17 cellular contexts compared by ENCODE assay signal in genomic region chr6:144339859-144340452, GRCh38. TPM values are rescaled to one million over a fixed set of nuclear protein-coding genes. Genes with fewer than 3 reads are reported as not detected.
DNase-seq lines count a peak whose midpoint lies in the region; TF ChIP-seq lines count a peak whose summit lies in the region.
"Had no signal": no experiment of that assay in that cellular context is flagged by ENCODE, and none has a peak within 500 bp of the region (broad histone marks: within the 10 kb centered on the region; RNA-seq: fewer than 3 reads in every experiment).

No MANE protein-coding gene starts in this region.

- H3K36me3 Mint-ChIP-seq in Caco-2 (ENCODE audit: insufficient read depth, unreplicated experiment) (peaks cover 30% of the 10 kb centered on the region), mesothelial cell of epicardium (no peaks in the 10 kb centered on the region)

- POLR2A ChIA-PET in Caco-2 (lab: Charles Lee), result no interaction called here

- no peak overlapping the region for H3K4me3 Mint-ChIP-seq in Caco-2 (ENCODE audit: unreplicated experiment)
- H3K4me3 Mint-ChIP-seq in mesothelial cell of epicardium, result no peak overlapping the region
- H3K4me3 Mint-ChIP-seq: activated naive CD8-positive, alpha-beta T cell treated with anti-CD3 and anti-CD28 coated beads, Interleukin-2, amount 10 ng/mL, durations not matched to agents 7 days and 5 days; HFFc6; T-helper 2 cell treated with Interferon-gamma antibody and Interleukin-4, amounts not matched to agents 5 μg/mL and 100 μg/mL, for 36 hours had no signal

- H3K4me1 ChIP-seq in Caco-2, result peaks cover 62% of the 10 kb centered on the region
- H3K4me1 ChIP-seq in adrenal gland (replicated peaks in 1 of 2), result peaks cover 31 to 60% of the 10 kb centered on the region in 2 donors
- H3K4me1 ChIP-seq in thyroid gland, result peaks cover 81 to 94% of the 10 kb centered on the region in 2 donors

- H3K9me3 Mint-ChIP-seq in Caco-2 (ENCODE audit: unreplicated experiment), result no peaks in the 10 kb centered on the region
- H3K9me3 Mint-ChIP-seq in mesothelial cell of epicardium, result no peaks in the 10 kb centered on the region
- H3K9me3 Mint-ChIP-seq: activated naive CD8-positive, alpha-beta T cell treated with anti-CD3 and anti-CD28 coated beads, Interleukin-2, amount 10 ng/mL, durations not matched to agents 7 days and 5 days; HFFc6; T-helper 2 cell treated with Interferon-gamma antibody and Interleukin-4, amounts not matched to agents 5 μg/mL and 100 μg/mL, for 36 hours had no signal

- CTCF ChIA-PET in Caco-2 (lab: Charles Lee), result no interaction called here

- WGBS in adrenal gland, 4 donors, result 91 to 93% (median 92%) methylated on average over 12 of the region's 12 CpGs
- WGBS in thyroid gland, 2 donors, result 96 to 97% methylated on average over 12 of the region's 12 CpGs

- H3K27me3 Mint-ChIP-seq in Caco-2 (ENCODE audit: insufficient read depth, unreplicated experiment), result no peaks in the 10 kb centered on the region
- no peaks in the 10 kb centered on the region for H3K27me3 Mint-ChIP-seq in mesothelial cell of epicardium (ENCODE audit: low read depth)
- H3K27me3 Mint-ChIP-seq: activated naive CD8-positive, alpha-beta T cell treated with anti-CD3 and anti-CD28 coated beads, Interleukin-2, amount 10 ng/mL, durations not matched to agents 7 days and 5 days had no signal

- H3K27ac Mint-ChIP-seq in Caco-2 (ENCODE audit: unreplicated experiment) (peak overlapping the region; percentile 65), mesothelial cell of epicardium (peak overlapping the region; percentile 41)
- H3K27ac Mint-ChIP-seq: activated naive CD8-positive, alpha-beta T cell treated with anti-CD3 and anti-CD28 coated beads, Interleukin-2, amount 10 ng/mL, durations not matched to agents 7 days and 5 days; T-helper 2 cell treated with Interferon-gamma antibody and Interleukin-4, amounts not matched to agents 5 μg/mL and 100 μg/mL, for 36 hours had no signal

- H3K36me3 ChIP-seq in Caco-2 (ENCODE audit: control insufficient read depth, insufficient read depth, low read length) (no peaks in the 10 kb centered on the region), adrenal gland (replicated peaks in 1 of 2) (no peaks in the 10 kb centered on the region), thyroid gland (no peaks in the 10 kb centered on the region)

- intact Hi-C loops in Caco-2 (cut with micrococcal nuclease; ENCODE audit: unreplicated experiment), result loop anchor here (10.0 kb wide), 1 partner anchor 235 kb away; no protein-coding TSS in a partner anchor
- intact Hi-C loops in adrenal gland (cut with DNase I), result no loop called here
- intact Hi-C loops in thyroid gland (cut with DNase I), result loop anchor here (10.0 kb wide), 1 partner anchor 55 kb away; the partner anchor contains the start of gene UTRN

- H3K9me3 ChIP-seq in Caco-2 (no peaks in the 10 kb centered on the region), adrenal gland (replicated peaks in 1 of 3) (no peaks in the 10 kb centered on the region), thyroid gland (no peaks in the 10 kb centered on the region)

- H3K27ac ChIP-seq in adrenal gland (peak overlapping the region in 4 of 5 donors; percentile 41 to 75 (median 56)), thyroid gland (peak overlapping the region; percentile 13 to 61 (median 48))
- H3K27ac ChIP-seq: epithelial cell of prostate had no signal

- no peaks in the 10 kb centered on the region for H3K27me3 ChIP-seq in Caco-2 (replicated peaks; ENCODE audit: control insufficient read depth, insufficient read depth, low read length)
- no peaks in the 10 kb centered on the region for H3K27me3 ChIP-seq in adrenal gland
- H3K27me3 ChIP-seq in thyroid gland, result no peaks in the 10 kb centered on the region

- peaks cover 66% of the 10 kb centered on the region for H3K4me1 Mint-ChIP-seq in Caco-2 (ENCODE audit: low read depth, unreplicated experiment)
- H3K4me1 Mint-ChIP-seq in mesothelial cell of epicardium, result peaks cover 55% of the 10 kb centered on the region

- no peak overlapping the region for H3K4me3 ChIP-seq in Caco-2 (ENCODE audit: low read depth, low read length)
- no peak overlapping the region for H3K4me3 ChIP-seq in adrenal gland
- H3K4me3 ChIP-seq in thyroid gland (replicated peaks in 1 of 3), result no peak overlapping the region

- TF ChIP-seq CTCF in Caco-2 (IDR thresholded peaks at IDR 0.05; ENCODE audit: insufficient read depth in 1 of 2, low read depth in 1 of 2, low read length in 1 of 2, severe bottlenecking in 1 of 2, unreplicated experiment in 1 of 2) (no peak), adrenal gland (IDR thresholded peaks at IDR 0.05) (no peak), mesothelial cell of epicardium (IDR thresholded peaks at IDR 0.05; ENCODE audit: unreplicated experiment) (no peak), thyroid gland (IDR thresholded peaks at IDR 0.05) (no peak)

- TF ChIP-seq POLR2A in adrenal gland (IDR thresholded peaks at IDR 0.05) (no peak), thyroid gland (IDR thresholded peaks at IDR 0.05) (no peak)

- no TSS peak for BruUV-seq in Caco-2 (replicated peaks; lab: Mats Ljungman, UMichigan)

- DNase-seq in Caco-2 (no peak), adrenal gland (no peak), mesothelial cell of epicardium (ENCODE audit: low spot score in 2 of 2, unreplicated experiment in 2 of 2) (no peak), thyroid gland (no peak), NCI-H146 treated with DMSO at 0.1 percent for 48 hours (lab: John Stamatoyannopoulos, UW; ENCODE audit: unreplicated experiment) (no peak), T1000 (lab: John Stamatoyannopoulos, UW) (no peak), SK-N-DZ (ENCODE audit: low spot score) (no peak)
- DNase-seq: activated naive CD8-positive, alpha-beta T cell treated with anti-CD3 and anti-CD28 coated beads, Interleukin-2, amount 10 ng/mL, durations not matched to agents 7 days and 5 days; dermis blood vessel endothelial cell; head of caudate nucleus; HFFc6; NCI-H1105 treated with DMSO at 0.1 percent for 48 hours; NCI-H2171; nucleus accumbens; stimulated activated naive CD4-positive, alpha-beta T cell had no signal

RNA-seq across cellular contexts. Expression of gene UTRN, which starts 54.8 kb away (rescaled TPM):
- total RNA-seq in Caco-2 (2022), result 216 and 233 TPM in 2 replicates
- total RNA-seq in adrenal gland, result 100 to 1,000 TPM in 6 of 8 donors, 10 to 100 TPM in 2; 79.6 to 194 (median 125) TPM
- 10 to 100 TPM in 2 of 3 donors, 1 to 10 TPM in 1; 7.6 to 23.0 (median 19.5) TPM for polyA plus RNA-seq in adrenal gland
- 133 to 148 TPM (median 146 TPM) in 3 replicates for total RNA-seq in mesothelial cell of epicardium
- total RNA-seq in thyroid gland, result 100 to 1,000 TPM; 383 to 473 (median 415) TPM
- 1.1 and 1.8 TPM in 2 replicates for polyA plus RNA-seq in SK-N-DZ (2014; cell fraction: cytosol; rRNA removed)
- 0.88 and 1.1 TPM in 2 replicates for polyA plus RNA-seq in SK-N-DZ (2014; cell fraction: nucleus; rRNA removed)

Comparison
In these comparisons a context has a peak if more than half of its experiments do, and no peak if none do; other contexts are left out.
1. intact Hi-C loops: an anchor here in Caco-2 (10.0 kb wide) and thyroid gland (10.0 kb wide); none called in adrenal gland.